Comparison of ENCODE assay signal across 8 cellular contexts in the genomic region with DNA sequence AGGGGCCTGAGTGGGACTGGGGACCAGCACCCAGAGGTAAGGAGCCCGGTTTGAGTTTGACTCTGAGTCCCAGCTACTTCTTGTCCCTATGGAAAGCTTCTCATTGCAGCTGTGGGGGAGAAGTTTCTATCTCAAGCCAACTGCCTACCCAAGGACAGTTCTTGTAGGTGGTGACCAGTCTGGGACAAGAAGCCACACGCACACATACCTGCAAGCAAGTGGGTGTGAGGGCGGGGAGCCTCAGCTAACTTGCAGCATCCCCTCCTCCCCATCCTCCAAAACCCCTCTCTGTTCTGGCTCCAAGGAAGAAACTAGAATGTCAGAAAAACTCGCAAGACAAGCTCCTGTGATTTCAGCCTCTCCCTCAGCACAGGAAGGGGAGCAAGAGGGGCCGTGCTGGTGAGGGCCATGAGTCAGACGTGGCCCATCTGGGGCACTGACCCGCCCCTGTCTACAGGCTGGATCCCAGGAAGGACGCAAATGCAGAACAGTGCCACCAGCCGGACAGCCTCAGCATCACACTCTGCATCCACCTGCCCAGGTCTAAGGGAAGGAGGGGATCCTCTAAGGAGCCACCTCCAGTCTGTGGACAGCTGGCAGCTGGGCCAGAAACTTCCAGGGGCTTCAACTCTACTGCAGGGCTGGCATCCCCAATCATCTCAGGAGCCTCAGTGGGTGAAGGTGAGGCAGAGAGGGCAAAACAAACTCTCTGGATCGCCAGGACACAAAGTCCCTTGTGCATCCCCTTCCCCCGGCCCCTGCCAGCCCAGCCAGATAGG.
DNase-seq lines count a peak whose midpoint lies in the region; ATAC-seq, FAIRE-seq and TF ChIP-seq lines count a peak whose summit lies in the region.

No MANE protein-coding gene starts in this region.

- ATAC-seq in HG03457 (IDR thresholded peaks at IDR 0.05; ENCODE audit: unreplicated experiment) = no peak

- no peak overlapping the region for H2AFZ ChIP-seq in keratinocyte (ENCODE audit: control insufficient read depth, low read length)

- 0 out of 22 replicates have a peak overlapping the region, but pooled peaks of 1 of the 11 experiments have one; percentile 16 for H3K27ac ChIP-seq in BLaER1 treated with 17β-estradiol and CSF1 and Interleukin-3, amounts not matched to agents 10 nM and 100 nM
- H3K27ac ChIP-seq in keratinocyte (ENCODE audit: control insufficient read depth, insufficient read depth, low read length) = no peak overlapping the region
- peak overlapping the region; percentile 66 for H3K27ac ChIP-seq in thymus (ENCODE audit: low read depth)

- dilution Hi-C loops in keratinocyte (cut with MboI; ENCODE audit: extremely low pct_ligation_motif_present, low sequenced_read_pairs) = no loop called here

- FAIRE-seq in keratinocyte (lab: Jason Lieb, UNC) = peak; percentile 68

- no peaks in the 10 kb centered on the region for H3K79me2 ChIP-seq in keratinocyte (ENCODE audit: control insufficient read depth, insufficient read depth, low read length)

- H3K9me3 ChIP-seq in BLaER1 treated with 17β-estradiol and CSF1 and Interleukin-3, amounts not matched to agents 10 nM and 100 nM (replicated peaks in 1 of 11) = no peaks in the 10 kb centered on the region
- no peaks in the 10 kb centered on the region for H3K9me3 ChIP-seq in keratinocyte (ENCODE audit: control insufficient read depth, low read depth, low read length)
- H3K9me3 ChIP-seq in thymus (ENCODE audit: control insufficient read depth) = no peaks in the 10 kb centered on the region

- DNase-seq in GM20000 (ENCODE audit: low spot score) (peak; percentile 64), NAMALWA (ENCODE audit: low spot score) (peak; percentile 61), astrocyte of the spinal cord (ENCODE audit: low read depth, low spot score) (peak; percentile 67), keratinocyte (ENCODE audit: low read depth, low spot score) (peak; percentile 57), medulla oblongata (ENCODE audit: extremely low spot score) (no peak)

- H3K27me3 ChIP-seq in BLaER1 treated with 17β-estradiol and CSF1 and Interleukin-3, amounts not matched to agents 10 nM and 100 nM = no peaks in the 10 kb centered on the region
- peaks cover 12% of the 10 kb centered on the region for H3K27me3 ChIP-seq in keratinocyte (ENCODE audit: control insufficient read depth, extremely low read depth, insufficient read depth, low read length)
- no peaks in the 10 kb centered on the region for H3K27me3 ChIP-seq in thymus (ENCODE audit: control insufficient read depth, insufficient read depth)

- in situ Hi-C loops in astrocyte of the spinal cord (cut with HindIII; ENCODE audit: low sequenced_read_pairs) = no loop called here

- H3K9me1 ChIP-seq in keratinocyte (ENCODE audit: control insufficient read depth, extremely low read depth, insufficient read depth, low read length) = peaks cover 4% of the 10 kb centered on the region

- peak overlapping the region in 6 of 11 experiments; percentile 60 to 98 (median 91); a peak in 9 of 22 replicates for H3K4me2 ChIP-seq in BLaER1 treated with 17β-estradiol and CSF1 and Interleukin-3, amounts not matched to agents 10 nM and 100 nM
- H3K4me2 ChIP-seq in keratinocyte (ENCODE audit: control insufficient read depth, extremely low read depth, insufficient read depth, low read depth, low read length) = peak overlapping the region; percentile 3

- TF ChIP-seq CTCF in GM20000 (IDR thresholded peaks at IDR 0.05; ENCODE audit: extremely low read depth, missing control alignments) (peak; percentile 50), astrocyte of the spinal cord (IDR thresholded peaks at IDR 0.05; ENCODE audit: low read depth, low read length) (peak; percentile 78), keratinocyte (optimal IDR thresholded peaks at IDR 0.05 in 1 of 3, IDR thresholded peaks at IDR 0.05 in 1 of 3, conservative IDR thresholded peaks at IDR 0.05 in 1 of 3; ENCODE audit: extremely low read depth in 1 of 3, insufficient read depth in 2 of 3, low read length in 3 of 3) (peak in 2 of 3 experiments; percentile 81 to 84)

- H3K36me3 ChIP-seq in BLaER1 treated with 17β-estradiol and CSF1 and Interleukin-3, amounts not matched to agents 10 nM and 100 nM = peaks cover 18 to 61% (median 41%) of the 10 kb centered on the region in 11 experiments; a peak in 20 of 22 replicates
- H3K36me3 ChIP-seq in keratinocyte (ENCODE audit: control insufficient read depth in 2 of 2, extremely low read depth in 1 of 2, insufficient read depth in 2 of 2, low read length in 2 of 2) (no peaks in the 10 kb centered on the region), thymus (ENCODE audit: control insufficient read depth, insufficient read depth) (no peaks in the 10 kb centered on the region)

- no peak overlapping the region for H3K4me3 ChIP-seq in BLaER1 treated with 17β-estradiol and CSF1 and Interleukin-3, amounts not matched to agents 10 nM and 100 nM
- no peak overlapping the region for H3K4me3 ChIP-seq in astrocyte of the spinal cord (ENCODE audit: low read depth, low read length)
- H3K4me3 ChIP-seq in keratinocyte (ENCODE audit: control insufficient read depth in 2 of 3, extremely low read depth in 1 of 3, insufficient read depth in 2 of 3, low read depth in 1 of 3, low read length in 3 of 3) = no peak overlapping the region
- no peak overlapping the region for H3K4me3 ChIP-seq in thymus (ENCODE audit: low read length)

- H3K4me1 ChIP-seq in BLaER1 treated with 17β-estradiol and CSF1 and Interleukin-3, amounts not matched to agents 10 nM and 100 nM = peaks cover 44 to 63% (median 53%) of the 10 kb centered on the region in 10 experiments
- peaks cover 29% of the 10 kb centered on the region for H3K4me1 ChIP-seq in keratinocyte (ENCODE audit: control insufficient read depth, extremely low read depth, insufficient read depth, low read length)
- no peaks in the 10 kb centered on the region for H3K4me1 ChIP-seq in thymus (ENCODE audit: control insufficient read depth, insufficient read depth, low read length)

- WGBS in thymus = 89% methylated on average over 11 of the region's 11 CpGs

- H3K9ac ChIP-seq in BLaER1 treated with 17β-estradiol and CSF1 and Interleukin-3, amounts not matched to agents 10 nM and 100 nM = no peak overlapping the region; a peak in 1 of 22 replicates
- no peak overlapping the region for H3K9ac ChIP-seq in keratinocyte (ENCODE audit: control insufficient read depth, extremely low read depth, insufficient read depth, low read length)

- H4K20me1 ChIP-seq in BLaER1 treated with 17β-estradiol and CSF1 and Interleukin-3, amounts not matched to agents 10 nM and 100 nM = peaks cover 0 to 69% (median 9%) of the 10 kb centered on the region in 11 experiments; a peak in 11 of 22 replicates
- no peaks in the 10 kb centered on the region for H4K20me1 ChIP-seq in keratinocyte (ENCODE audit: control insufficient read depth, extremely low read depth, insufficient read depth, low read length)
